ENCODE assay signal across 14 cellular contexts in the genomic region with DNA sequence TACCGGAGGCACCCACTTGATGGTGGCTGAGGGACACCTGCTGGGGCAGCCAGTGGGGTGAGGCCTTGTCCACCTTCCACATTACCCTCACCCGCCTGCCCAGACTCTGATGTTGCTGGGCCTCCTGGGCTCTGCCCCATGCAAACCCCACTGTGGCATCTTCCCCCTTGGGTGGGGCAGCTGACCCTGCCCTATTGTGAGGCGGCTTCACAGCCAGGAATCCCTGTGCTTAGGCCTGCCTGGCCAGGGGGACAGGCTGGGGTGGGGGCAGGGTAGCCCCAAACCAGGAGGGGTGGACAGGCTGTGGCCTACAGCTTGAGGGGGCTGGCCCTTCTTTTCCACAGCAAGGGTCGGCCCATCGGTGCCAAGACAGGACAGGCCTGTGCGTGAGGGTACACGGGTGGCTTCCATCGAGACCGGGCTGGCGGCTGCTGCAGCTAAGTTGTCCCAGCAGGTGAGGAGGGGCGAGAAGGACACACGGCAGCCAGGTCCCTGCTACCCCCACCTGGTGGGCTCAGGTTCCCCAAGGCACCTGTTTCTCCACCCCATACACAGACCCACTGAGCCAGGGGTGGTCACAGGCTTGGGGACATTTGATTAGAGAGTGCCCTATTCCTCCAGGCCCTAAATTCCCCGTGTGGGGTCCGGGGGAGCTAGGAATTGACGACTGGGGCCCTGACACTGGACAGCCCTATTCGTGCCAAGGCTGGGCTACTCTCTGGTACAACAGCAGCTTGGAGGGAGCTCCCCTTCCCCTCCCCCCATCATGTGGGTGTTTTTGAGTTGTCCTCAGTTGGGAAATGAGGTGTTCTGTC.
A peak's percentile ranks its signal among the peaks of the same experiment; 100 is the strongest.
DNase-seq lines count a peak whose midpoint lies in the region; ATAC-seq and TF ChIP-seq lines count a peak whose summit lies in the region.
"Had no signal": no experiment of that assay in that cellular context is flagged by ENCODE, and none has a peak within 500 bp of the region (broad histone marks: within the 10 kb centered on the region; RNA-seq: fewer than 3 reads in every experiment).

No MANE protein-coding gene starts in this region.

- H3K4me3 Mint-ChIP-seq in activated CD4-positive, alpha-beta T cell treated with anti-CD3 and anti-CD28 coated beads for 36 hours, result no peak overlapping the region
- H3K4me3 Mint-ChIP-seq: activated naive CD8-positive, alpha-beta T cell treated with anti-CD3 and anti-CD28 coated beads, Interleukin-2, amount 50 U/mL, for 24 hours; CD8-positive, alpha-beta memory T cell had no signal

- H3K9me3 ChIP-seq in ascending aorta (no peaks in the 10 kb centered on the region), left lung (no peaks in the 10 kb centered on the region), suprapubic skin (no peaks in the 10 kb centered on the region)

- intact Hi-C loops in activated CD4-positive, alpha-beta T cell treated with anti-CD3 and anti-CD28 coated beads for 36 hours (cut with DNase I, micrococcal nuclease), result no loop called here
- intact Hi-C loops in ascending aorta (cut with DNase I) (no loop called here), left lung (cut with DNase I) (no loop called here)

- WGBS in suprapubic skin, result 97% methylated on average over 5 of the region's 16 CpGs

- H3K27me3 ChIP-seq in ascending aorta (no peaks in the 10 kb centered on the region), left lung (no peaks in the 10 kb centered on the region), suprapubic skin (no peaks in the 10 kb centered on the region), brain microvascular endothelial cell (replicated peaks) (no peaks in the 10 kb centered on the region)

- H3K4me1 ChIP-seq in ascending aorta (no peaks in the 10 kb centered on the region), left lung (no peaks in the 10 kb centered on the region), suprapubic skin (no peaks in the 10 kb centered on the region)

- no peak overlapping the region for H3K27ac ChIP-seq in ascending aorta
- H3K27ac ChIP-seq in left lung, result no peak overlapping the region
- H3K27ac ChIP-seq in suprapubic skin, result no peak overlapping the region
- H3K27ac ChIP-seq in brain microvascular endothelial cell, result no peak overlapping the region

- H3K4me1 Mint-ChIP-seq in activated CD4-positive, alpha-beta T cell treated with anti-CD3 and anti-CD28 coated beads for 36 hours, result no peaks in the 10 kb centered on the region
- H3K4me1 Mint-ChIP-seq: activated naive CD8-positive, alpha-beta T cell treated with anti-CD3 and anti-CD28 coated beads, Interleukin-2, amount 50 U/mL, for 24 hours; CD8-positive, alpha-beta memory T cell had no signal

- POLR2A ChIA-PET in activated CD4-positive, alpha-beta T cell treated with anti-CD3 and anti-CD28 coated beads for 36 hours (lab: Charles Lee), result no interaction called here

- no peak for TF ChIP-seq CTCF in ascending aorta (IDR thresholded peaks at IDR 0.05)
- TF ChIP-seq CTCF in left lung (IDR thresholded peaks at IDR 0.05), result no peak
- no peak for TF ChIP-seq CTCF in suprapubic skin (IDR thresholded peaks at IDR 0.05)
- no peak for TF ChIP-seq CTCF in brain microvascular endothelial cell (IDR thresholded peaks at IDR 0.05; ENCODE audit: low read depth, low read length, missing control alignments)

- H3K4me3 ChIP-seq in ascending aorta (no peak overlapping the region), left lung (no peak overlapping the region), suprapubic skin (no peak overlapping the region), brain microvascular endothelial cell (ENCODE audit: low read depth, low read length) (no peak overlapping the region)

- TF ChIP-seq POLR2A in suprapubic skin (IDR thresholded peaks at IDR 0.05), result no peak

- in situ Hi-C loops in brain microvascular endothelial cell (cut with HindIII; ENCODE audit: low pct_ligation_motif_present, low sequenced_read_pairs), result loop anchor here (25.0 kb wide), 1 partner anchor 512 kb away; no protein-coding TSS in a partner anchor

- no peak for TF ChIP-seq EP300 in suprapubic skin (IDR thresholded peaks at IDR 0.05)

- H3K27me3 Mint-ChIP-seq in activated CD4-positive, alpha-beta T cell treated with anti-CD3 and anti-CD28 coated beads for 36 hours, result no peaks in the 10 kb centered on the region
- H3K27me3 Mint-ChIP-seq: activated naive CD8-positive, alpha-beta T cell treated with anti-CD3 and anti-CD28 coated beads, Interleukin-2, amount 50 U/mL, for 24 hours had no signal

- H3K36me3 ChIP-seq in ascending aorta, result peaks cover 51 to 62% of the 10 kb centered on the region in 2 donors
- H3K36me3 ChIP-seq in left lung, result peaks cover 0 to 70% of the 10 kb centered on the region in 2 donors
- H3K36me3 ChIP-seq in suprapubic skin, result peaks cover 54% of the 10 kb centered on the region
- H3K36me3 ChIP-seq in brain microvascular endothelial cell (replicated peaks), result no peaks in the 10 kb centered on the region

- peak; percentile 3 for DNase-seq in activated CD4-positive, alpha-beta T cell treated with anti-CD3 and anti-CD28 coated beads for 36 hours
- no peak for DNase-seq in activated CD4-positive, alpha-beta T cell treated with anti-CD3 and anti-CD28 coated beads, Interleukin-2, amount 50 U/mL, for 1 hour
- DNase-seq in ascending aorta (ENCODE audit: low spot score in 2 of 2) (peak; percentile 6 to 61), left lung (peak; percentile 25 to 74), suprapubic skin (ENCODE audit: low spot score in 2 of 2) (peak; percentile 53 to 76), amniotic stem cell (lab: John Stamatoyannopoulos, UW) (no peak), brain microvascular endothelial cell (no peak), NCI-H1436 (lab: John Stamatoyannopoulos, UW) (no peak)
- DNase-seq: activated CD4-positive, alpha-beta T cell treated with anti-CD3 and anti-CD28 coated beads, Interleukin-2, amount 50 U/mL, for 48 hours; activated naive CD8-positive, alpha-beta T cell treated with anti-CD3 and anti-CD28 coated beads, Interleukin-2, amount 50 U/mL, for 24 hours; dermis blood vessel endothelial cell; NCI-H510A; retina had no signal

- H3K9me3 Mint-ChIP-seq in activated CD4-positive, alpha-beta T cell treated with anti-CD3 and anti-CD28 coated beads for 36 hours (ENCODE audit: low read depth), result no peaks in the 10 kb centered on the region
- H3K9me3 Mint-ChIP-seq: activated naive CD8-positive, alpha-beta T cell treated with anti-CD3 and anti-CD28 coated beads, Interleukin-2, amount 50 U/mL, for 24 hours; CD8-positive, alpha-beta memory T cell had no signal

- H3K27ac Mint-ChIP-seq in activated CD4-positive, alpha-beta T cell treated with anti-CD3 and anti-CD28 coated beads for 36 hours, result no peak overlapping the region
- H3K27ac Mint-ChIP-seq: activated naive CD8-positive, alpha-beta T cell treated with anti-CD3 and anti-CD28 coated beads, Interleukin-2, amount 50 U/mL, for 24 hours had no signal

- peaks cover 20% of the 10 kb centered on the region for H3K36me3 Mint-ChIP-seq in activated CD4-positive, alpha-beta T cell treated with anti-CD3 and anti-CD28 coated beads for 36 hours (ENCODE audit: low read depth)

- ATAC-seq in activated CD4-positive, alpha-beta T cell treated with anti-CD3 and anti-CD28 coated beads for 36 hours, result no peak
- ATAC-seq in left lung, result no peak
- ATAC-seq: activated naive CD8-positive, alpha-beta T cell treated with anti-CD3 and anti-CD28 coated beads, Interleukin-2, amount 50 U/mL, for 24 hours had no signal

- CTCF ChIA-PET in activated CD4-positive, alpha-beta T cell treated with anti-CD3 and anti-CD28 coated beads for 36 hours (lab: Charles Lee), result no interaction called here

Comparison
In these comparisons a context has a peak if more than half of its experiments do, and no peak if none do; other contexts are left out.
1. DNase-seq: peak in activated CD4-positive, alpha-beta T cell treated with anti-CD3 and anti-CD28 coated beads for 36 hours (single experiment), ascending aorta (2 of 2), left lung (2 of 2) and suprapubic skin (2 of 2); none in activated CD4-positive, alpha-beta T cell treated with anti-CD3 and anti-CD28 coated beads, Interleukin-2, amount 50 U/mL, for 1 hour (single experiment), amniotic stem cell (single experiment), brain microvascular endothelial cell (single experiment) and NCI-H1436 (single experiment).